10 cellular contexts compared by ENCODE assay signal in the genomic region with DNA sequence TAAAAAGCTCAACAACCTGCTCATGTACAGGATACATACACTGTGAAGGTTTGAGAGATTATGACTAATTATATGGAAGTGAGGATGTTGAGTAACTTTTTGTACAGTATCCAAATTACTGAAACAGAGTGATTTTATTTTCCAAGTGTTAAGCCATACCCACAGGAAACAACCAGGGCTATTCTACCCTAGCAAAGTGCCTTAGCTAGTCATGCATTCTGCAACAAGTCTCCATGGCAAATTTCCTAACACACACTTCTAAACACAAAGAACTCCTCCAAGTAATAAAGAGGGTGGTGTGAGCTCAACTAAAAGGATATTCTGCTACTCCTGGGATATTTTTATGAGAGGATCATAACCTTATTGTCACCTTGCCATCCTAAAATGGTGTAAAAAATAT. TPM values are rescaled to one million over a fixed set of nuclear protein-coding genes. Genes with fewer than 3 reads are reported as not detected.
DNase-seq lines count a peak whose midpoint lies in the region; ATAC-seq and TF ChIP-seq lines count a peak whose summit lies in the region.
"Had no signal": no experiment of that assay in that cellular context is flagged by ENCODE, and none has a peak within 500 bp of the region (broad histone marks: within the 10 kb centered on the region; RNA-seq: fewer than 3 reads in every experiment).

No MANE protein-coding gene starts in this region.

- no peak for TF ChIP-seq CTCF in heart right ventricle (IDR thresholded peaks at IDR 0.05)
- TF ChIP-seq CTCF in MCF 10A (IDR thresholded peaks at IDR 0.05; ENCODE audit: unreplicated experiment): no peak
- TF ChIP-seq CTCF in kidney epithelial cell (IDR thresholded peaks at IDR 0.05; ENCODE audit: insufficient read depth, low read length, poor library complexity, severe bottlenecking): no peak

- H3K27me3 ChIP-seq in heart right ventricle: peaks cover 0 to 10% (median 0%) of the 10 kb centered on the region in 7 donors
- H3K27me3 ChIP-seq in kidney epithelial cell (ENCODE audit: control insufficient read depth, insufficient read depth, low read length): no peaks in the 10 kb centered on the region

- ATAC-seq in heart right ventricle: peak in 1 of 8 donors; percentile 22

- H3K27me3 Mint-ChIP-seq in MCF 10A (ENCODE audit: insufficient read depth, unreplicated experiment): no peaks in the 10 kb centered on the region

- H3K4me3 Mint-ChIP-seq in MCF 10A (ENCODE audit: unreplicated experiment): peak overlapping the region; percentile 74
- H3K4me3 Mint-ChIP-seq: CD4-positive, CD25-positive, alpha-beta regulatory T cell had no signal

- peak overlapping the region; percentile 79 for H3K27ac Mint-ChIP-seq in MCF 10A (ENCODE audit: low read depth, unreplicated experiment)
- H3K27ac Mint-ChIP-seq: CD4-positive, CD25-positive, alpha-beta regulatory T cell had no signal

- H3K36me3 Mint-ChIP-seq in MCF 10A (ENCODE audit: insufficient read depth, unreplicated experiment): peaks cover 10% of the 10 kb centered on the region
- H3K36me3 Mint-ChIP-seq: CD4-positive, CD25-positive, alpha-beta regulatory T cell had no signal

- H3K4me1 ChIP-seq in heart right ventricle: peaks cover 0 to 72% (median 41%) of the 10 kb centered on the region in 9 donors

- H3K36me3 ChIP-seq in heart right ventricle: no peaks in the 10 kb centered on the region
- H3K36me3 ChIP-seq in kidney epithelial cell (ENCODE audit: control insufficient read depth, insufficient read depth, low read length): no peaks in the 10 kb centered on the region

- POLR2A ChIA-PET in MCF 10A (lab: Yijun Ruan, JAX): interaction anchor here (0.6 to 1.9 kb wide), 23 partner anchors 9 to 475 kb away, joined by 3 to 32 read pairs (median 5); partner anchors contain the start of gene CCDC34

- H3K9me3 Mint-ChIP-seq in MCF 10A (ENCODE audit: unreplicated experiment): no peaks in the 10 kb centered on the region
- H3K9me3 Mint-ChIP-seq: naive B cell had no signal

- peak overlapping the region in 1 of 10 donors; percentile 77 for H3K4me3 ChIP-seq in heart right ventricle
- no peak overlapping the region for H3K4me3 ChIP-seq in kidney epithelial cell (ENCODE audit: low read depth, low read length)

- intact Hi-C loops in heart right ventricle (cut with DNase I) (loop anchor here in 3 of 10 donors (5.0 to 10.0 kb wide), 3 partner anchors 46 to 73 kb away; no protein-coding TSS in a partner anchor), cardiac septum (cut with DNase I) (no loop called here), MCF 10A (cut with micrococcal nuclease) (loop anchor here (2.0 to 5.0 kb wide), 2 partner anchors 41 to 66 kb away; no protein-coding TSS in a partner anchor)

- peak overlapping the region in 6 of 10 donors; percentile 0 to 57 (median 34) for H3K27ac ChIP-seq in heart right ventricle

- DNase-seq in heart right ventricle: no peak
- no peak for DNase-seq in cardiac septum (ENCODE audit: low spot score)
- peak; percentile 93 for DNase-seq in MCF 10A (ENCODE audit: unreplicated experiment)
- DNase-seq in kidney epithelial cell (ENCODE audit: low read depth): peak; percentile 86
- DNase-seq in NCI-H1436 (lab: John Stamatoyannopoulos, UW): no peak
- no peak for DNase-seq in NCI-H1930 (lab: John Stamatoyannopoulos, UW)
- no peak for DNase-seq in NCI-H2227 treated with DMSO at 0.1 percent for 48 hours (lab: John Stamatoyannopoulos, UW)
- no peak for DNase-seq in activated T-cell treated with anti-CD3 and anti-CD28 coated beads, Interleukin-2, amount 50 U/mL, for 1 hour
- DNase-seq: CD4-positive, CD25-positive, alpha-beta regulatory T cell; naive B cell had no signal

- peaks cover 45% of the 10 kb centered on the region for H3K4me1 Mint-ChIP-seq in MCF 10A (ENCODE audit: insufficient read depth, unreplicated experiment)

- BruUV-seq in MCF 10A (replicated peaks; lab: Mats Ljungman, UMichigan): no TSS peak

- peaks cover 0 to 3% (median 0%) of the 10 kb centered on the region in 11 donors for H3K9me3 ChIP-seq in heart right ventricle

- CTCF ChIA-PET in MCF 10A (lab: Yijun Ruan, JAX): interaction anchor here (0.6 to 1.3 kb wide), 4 partner anchors 25 to 1516 kb away, joined by 3 read pairs; no protein-coding TSS in a partner anchor

RNA-seq across cellular contexts. Expression of gene LGR4, which starts 4.4 kb away (rescaled TPM):
- total RNA-seq in heart right ventricle (10 to 100 TPM; 13.6 to 41.0 (median 23.3) TPM), cardiac septum (22.6 TPM), MCF 10A (2022) (14.2 and 14.8 TPM in 2 replicates), kidney epithelial cell (15.9 and 16.2 TPM in 2 replicates)
- polyA plus RNA-seq in heart right ventricle: 10 to 100 TPM in 1 of 2 donors, 1 to 10 TPM in 1; 6.0 to 16.8 TPM

RNA-seq across cellular contexts. Expression of gene LIN7C, which starts 38.4 kb away (rescaled TPM):
- total RNA-seq in heart right ventricle (10 to 100 TPM; 13.9 to 22.3 (median 17.6) TPM), cardiac septum (17.4 TPM), MCF 10A (2022) (47.7 and 50.3 TPM in 2 replicates), kidney epithelial cell (38.4 and 41.4 TPM in 2 replicates)
- 1 to 10 TPM; 3.4 to 5.9 TPM for polyA plus RNA-seq in heart right ventricle

Comparison
In these comparisons a context has a peak if more than half of its experiments do, and no peak if none do; other contexts are left out.
1. DNase-seq: peak in MCF 10A (single experiment) and kidney epithelial cell (single experiment); none in heart right ventricle (0 of 2), cardiac septum (single experiment), NCI-H1436 (single experiment), NCI-H1930 (0 of 2), NCI-H2227 treated with DMSO at 0.1 percent for 48 hours (single experiment) and activated T-cell treated with anti-CD3 and anti-CD28 coated beads, Interleukin-2, amount 50 U/mL, for 1 hour (single experiment).